Comparison of ENCODE assay signal across 16 cellular contexts in genomic region chr2:37244017-37244416, GRCh38. TPM values are rescaled to one million over a fixed set of nuclear protein-coding genes. Genes with fewer than 3 reads are reported as not detected.
DNase-seq lines count a peak whose midpoint lies in the region; ATAC-seq, FAIRE-seq and TF ChIP-seq lines count a peak whose summit lies in the region.
"Had no signal": no experiment of that assay in that cellular context is flagged by ENCODE, and none has a peak within 500 bp of the region (broad histone marks: within the 10 kb centered on the region; RNA-seq: fewer than 3 reads in every experiment).

No MANE protein-coding gene starts in this region.

- no peak overlapping the region for H3K4me3 ChIP-seq in MM.1S (ENCODE audit: low read length)
- no peak overlapping the region for H3K4me3 ChIP-seq in brain microvascular endothelial cell (ENCODE audit: low read depth, low read length)
- H3K4me3 ChIP-seq in osteoblast (ENCODE audit: insufficient read depth, low read length): no peak overlapping the region
- H3K4me3 ChIP-seq: breast epithelium, suprapubic skin had no signal

- H2AFZ ChIP-seq in MM.1S (ENCODE audit: low read length) (no peak overlapping the region), osteoblast (ENCODE audit: low read length) (no peak overlapping the region)

- no peaks in the 10 kb centered on the region for H3K9me2 ChIP-seq in MM.1S (replicated peaks; ENCODE audit: insufficient read depth, low read length)

- ATAC-seq in GM18907 (IDR thresholded peaks at IDR 0.05; ENCODE audit: unreplicated experiment) (peak; percentile 73), HG02623 (IDR thresholded peaks at IDR 0.05; ENCODE audit: unreplicated experiment) (peak; percentile 47)

- in situ Hi-C loops in brain microvascular endothelial cell (cut with HindIII; ENCODE audit: low pct_ligation_motif_present, low sequenced_read_pairs): no loop called here
- in situ Hi-C loops in ACHN (cut with HindIII; ENCODE audit: low pct_ligation_motif_present, low pct_unique_long_range_greater_than_20kb, low sequenced_read_pairs): no loop called here

- H3K27ac ChIP-seq in MM.1S (ENCODE audit: low read length): no peak overlapping the region
- no peak overlapping the region for H3K27ac ChIP-seq in brain microvascular endothelial cell
- no peak overlapping the region for H3K27ac ChIP-seq in osteoblast (ENCODE audit: low read depth, low read length)
- H3K27ac ChIP-seq: breast epithelium, suprapubic skin had no signal

- H3K4me1 ChIP-seq in MM.1S (ENCODE audit: low read length): no peaks in the 10 kb centered on the region
- no peaks in the 10 kb centered on the region for H3K4me1 ChIP-seq in osteoblast (ENCODE audit: insufficient read depth, low read length)
- H3K4me1 ChIP-seq: breast epithelium, suprapubic skin had no signal

- H3F3A ChIP-seq in MM.1S (ENCODE audit: insufficient read depth, low read length): peaks cover 59% of the 10 kb centered on the region

- no peaks in the 10 kb centered on the region for H3K9me3 ChIP-seq in MM.1S (replicated peaks; ENCODE audit: insufficient read depth, low read length)
- no peaks in the 10 kb centered on the region for H3K9me3 ChIP-seq in osteoblast (ENCODE audit: low read depth, low read length)
- H3K9me3 ChIP-seq: breast epithelium, suprapubic skin had no signal

- no peak for TF ChIP-seq CTCF in MM.1S (IDR thresholded peaks at IDR 0.05; ENCODE audit: low read length)
- no peak for TF ChIP-seq CTCF in brain microvascular endothelial cell (IDR thresholded peaks at IDR 0.05; ENCODE audit: low read depth, low read length, missing control alignments)
- TF ChIP-seq CTCF in osteoblast (IDR thresholded peaks at IDR 0.05; ENCODE audit: extremely low read depth, low read depth, low read length): no peak

- H3K4me2 ChIP-seq in MM.1S (ENCODE audit: low read depth, low read length) (no peak overlapping the region), osteoblast (ENCODE audit: insufficient read depth, low read length) (no peak overlapping the region)

- TF ChIP-seq POLR2A in GM12891 (IDR thresholded peaks at IDR 0.05; ENCODE audit: low read depth, low read length): no peak

- DNase-seq in GM12891 (ENCODE audit: insufficient read length, low spot score) (no peak), MM.1S (peak; percentile 56), brain microvascular endothelial cell (no peak), ACHN (no peak), osteoblast (ENCODE audit: insufficient read length, low spot score, missing footprints) (no peak), DMS79 (lab: John Stamatoyannopoulos, UW) (no peak)
- DNase-seq: DMS153; left cardiac atrium; NCI-H2081 treated with DMSO at 0.1 percent for 48 hours; nucleus accumbens; stimulated activated CD4-positive, alpha-beta T cell treated with anti-CD3 and anti-CD28 coated beads, Interleukin-2, amount 100 ng/mL, for 48 hours had no signal

- FAIRE-seq in GM12891 (lab: Jason Lieb, UNC): peak; percentile 77

- H4K20me1 ChIP-seq in MM.1S (ENCODE audit: insufficient read depth, low read length) (peaks cover 27% of the 10 kb centered on the region; the same call in 1 of the 2 replicates), osteoblast (ENCODE audit: insufficient read depth, low read length) (no peaks in the 10 kb centered on the region)

- H3K36me3 ChIP-seq in MM.1S (replicated peaks; ENCODE audit: insufficient read depth, low read length) (peaks cover 8% of the 10 kb centered on the region; the same call in 1 of the 2 replicates), brain microvascular endothelial cell (replicated peaks) (peaks cover 31% of the 10 kb centered on the region), osteoblast (ENCODE audit: insufficient read depth, low read length) (peaks cover 48% of the 10 kb centered on the region)
- H3K36me3 ChIP-seq: breast epithelium had no signal

- no peak overlapping the region for H3K9ac ChIP-seq in MM.1S (ENCODE audit: low read length)

- H3K27me3 ChIP-seq in MM.1S (replicated peaks; ENCODE audit: insufficient read depth, low read length) (no peaks in the 10 kb centered on the region), brain microvascular endothelial cell (replicated peaks) (no peaks in the 10 kb centered on the region), osteoblast (ENCODE audit: insufficient read depth, low read length) (no peaks in the 10 kb centered on the region)
- H3K27me3 ChIP-seq: breast epithelium, suprapubic skin had no signal

- H3K79me2 ChIP-seq in MM.1S (ENCODE audit: low read length): no peaks in the 10 kb centered on the region
- no peaks in the 10 kb centered on the region for H3K79me2 ChIP-seq in osteoblast (ENCODE audit: insufficient read depth, low read length)

TF ChIP-seq in GM12891, 5 proteins besides CTCF, POLR2A, EP300 and RAD21:
- no peak for TF ChIP-seq POU2F2 (IDR thresholded peaks at IDR 0.05; ENCODE audit: low read depth, low read length)
- TF ChIP-seq PAX5 (IDR thresholded peaks at IDR 0.05; ENCODE audit: insufficient read depth, low read length, severe bottlenecking): no peak

RNA-seq across cellular contexts. Expression of gene NDUFAF7, which starts 12.6 kb away (rescaled TPM):
- 17.9 TPM for polyA plus RNA-seq in GM12891 (2012; ENCODE audit: low read depth, missing spikeins)
- 16.6 and 16.8 TPM in 2 replicates for total RNA-seq in osteoblast

RNA-seq across cellular contexts. Expression of gene CEBPZ, which starts 12.6 kb away (rescaled TPM):
- 42.6 TPM for polyA plus RNA-seq in GM12891 (2012; ENCODE audit: low read depth, missing spikeins)
- total RNA-seq in osteoblast: 33.3 and 36.6 TPM in 2 replicates

RNA-seq across cellular contexts. Expression of gene CEBPZOS, which starts 47.7 kb away (rescaled TPM):
- polyA plus RNA-seq in GM12891 (2012; ENCODE audit: low read depth, missing spikeins): 30.8 TPM
- total RNA-seq in osteoblast: 20.6 and 21.4 TPM in 2 replicates

RNA-seq across cellular contexts. Expression of gene SULT6B1, which starts 55.5 kb away (rescaled TPM):
- not detected for polyA plus RNA-seq in GM12891 (2012; ENCODE audit: low read depth, missing spikeins)
- total RNA-seq in osteoblast: not detected in 2 replicates
- total RNA-seq: activated CD8-positive, alpha-beta memory T cell treated with anti-CD3 and anti-CD28 coated beads for 36 hours; breast epithelium; left cardiac atrium; suprapubic skin had no signal
